Comparison of ENCODE assay signal across 8 cellular contexts in the genomic region with DNA sequence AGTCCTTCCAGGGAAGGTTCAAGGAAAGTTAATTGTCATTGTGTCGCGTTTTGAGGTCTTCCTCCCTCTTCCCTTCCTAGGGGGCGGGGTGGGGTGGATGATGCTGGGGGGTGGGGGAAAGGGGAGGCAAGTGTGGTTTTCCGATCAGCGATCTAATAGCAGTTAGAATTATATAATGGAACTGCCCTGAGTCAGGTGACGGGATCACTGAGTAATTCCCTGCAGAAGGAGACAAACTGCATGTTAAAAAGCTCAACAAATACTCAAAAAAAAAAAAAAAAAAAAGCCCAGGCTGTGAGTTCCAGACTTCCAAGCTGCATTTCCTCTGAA.
DNase-seq lines count a peak whose midpoint lies in the region; ATAC-seq, FAIRE-seq and TF ChIP-seq lines count a peak whose summit lies in the region.

No MANE protein-coding gene starts in this region.

- intact Hi-C loops in CD4-positive, alpha-beta memory T cell (cut with micrococcal nuclease), result no loop called here
- intact Hi-C loops in Panc1 (cut with micrococcal nuclease; ENCODE audit: unreplicated experiment), result no loop called here

- H3K4me1 ChIP-seq in CD4-positive, alpha-beta memory T cell (ENCODE audit: insufficient read depth, low read length), result peaks cover 11% of the 10 kb centered on the region
- H3K4me1 ChIP-seq in Panc1 (ENCODE audit: control insufficient read depth, insufficient read depth, low read length) (peaks cover 5% of the 10 kb centered on the region; the same call in 1 of the 2 replicates), parathyroid adenoma (peaks cover 10% of the 10 kb centered on the region)

- no peaks in the 10 kb centered on the region for H3K36me3 Mint-ChIP-seq in CD4-positive, alpha-beta memory T cell
- H3K36me3 Mint-ChIP-seq in endothelial cell (ENCODE audit: low read depth, unreplicated experiment), result no peaks in the 10 kb centered on the region

- POLR2A ChIA-PET in CD4-positive, alpha-beta memory T cell (lab: Charles Lee; ENCODE audit: partially characterized antibody), result no interaction called here
- POLR2A ChIA-PET in Panc1 (lab: Charles Lee), result no interaction called here

- H3K36me3 ChIP-seq in CD4-positive, alpha-beta memory T cell (ENCODE audit: insufficient read depth, low read length), result no peaks in the 10 kb centered on the region
- no peaks in the 10 kb centered on the region for H3K36me3 ChIP-seq in Panc1 (ENCODE audit: control insufficient read depth, insufficient read depth, low read length)
- H3K36me3 ChIP-seq in parathyroid adenoma (ENCODE audit: control insufficient read depth, insufficient read depth, low read length), result no peaks in the 10 kb centered on the region

- peak overlapping the region; percentile 90 for H3K4me2 ChIP-seq in parathyroid adenoma (ENCODE audit: low read length)

- H3K27me3 Mint-ChIP-seq in CD4-positive, alpha-beta memory T cell, result peaks cover 33 to 42% of the 10 kb centered on the region in 2 donors
- H3K27me3 Mint-ChIP-seq in endothelial cell (ENCODE audit: unreplicated experiment), result peaks cover 3% of the 10 kb centered on the region

- peaks cover 0 to 4% (median 0%) of the 10 kb centered on the region in 8 donors for H3K9me3 Mint-ChIP-seq in CD4-positive, alpha-beta memory T cell
- no peaks in the 10 kb centered on the region for H3K9me3 Mint-ChIP-seq in endothelial cell (ENCODE audit: unreplicated experiment)

- peak overlapping the region; percentile 84 to 92 (median 87) for H3K4me3 Mint-ChIP-seq in CD4-positive, alpha-beta memory T cell
- H3K4me3 Mint-ChIP-seq in endothelial cell (ENCODE audit: unreplicated experiment), result peak overlapping the region; percentile 89

- no peak for FAIRE-seq in GM19239 (lab: Jason Lieb, UNC)

- ATAC-seq in Panc1 (no peak), HG02571 (IDR thresholded peaks at IDR 0.05; ENCODE audit: unreplicated experiment) (no peak), HG02852 (IDR thresholded peaks at IDR 0.05; ENCODE audit: unreplicated experiment) (no peak)

- H3K4me1 Mint-ChIP-seq in CD4-positive, alpha-beta memory T cell, result peaks cover 9 to 26% (median 21%) of the 10 kb centered on the region in 4 donors
- H3K4me1 Mint-ChIP-seq in endothelial cell (ENCODE audit: unreplicated experiment), result peaks cover 55% of the 10 kb centered on the region

- TF ChIP-seq CTCF in Panc1 (IDR thresholded peaks at IDR 0.05) (no peak), endothelial cell (IDR thresholded peaks at IDR 0.05; ENCODE audit: unreplicated experiment) (no peak), parathyroid adenoma (IDR thresholded peaks at IDR 0.05) (no peak)

- H3K27ac Mint-ChIP-seq in CD4-positive, alpha-beta memory T cell, result peak overlapping the region in 2 of 7 donors; percentile 13
- H3K27ac Mint-ChIP-seq in endothelial cell (ENCODE audit: unreplicated experiment), result no peak overlapping the region

- no TSS peak for BruUV-seq in Panc1 (replicated peaks; lab: Mats Ljungman, UMichigan)

- no peak for DNase-seq in CD4-positive, alpha-beta memory T cell
- DNase-seq in Panc1 (ENCODE audit: low read depth, low spot score) (no peak), endothelial cell (ENCODE audit: low spot score) (no peak), DMS53 treated with DMSO at 0.1 percent for 48 hours (lab: John Stamatoyannopoulos, UW; ENCODE audit: unreplicated experiment) (no peak), GM19239 (ENCODE audit: insufficient read length, low spot score) (no peak)

- H2AFZ ChIP-seq in parathyroid adenoma, result peak overlapping the region; percentile 71

- in situ Hi-C loops in Panc1 (cut with HindIII; ENCODE audit: low pct_unique_long_range_greater_than_20kb, low sequenced_read_pairs), result no loop called here

- H3K4me3 ChIP-seq in CD4-positive, alpha-beta memory T cell (ENCODE audit: low read length in 2 of 2), result peak overlapping the region; percentile 14 to 53
- peak overlapping the region; percentile 35 to 63 for H3K4me3 ChIP-seq in Panc1 (ENCODE audit: low read depth in 2 of 2, low read length in 2 of 2)
- peak overlapping the region; percentile 75 for H3K4me3 ChIP-seq in parathyroid adenoma (ENCODE audit: low read depth, low read length)

- no peaks in the 10 kb centered on the region for H3K79me2 ChIP-seq in parathyroid adenoma

- CTCF ChIA-PET in CD4-positive, alpha-beta memory T cell (lab: Charles Lee; ENCODE audit: partially characterized antibody), result no interaction called here
- CTCF ChIA-PET in Panc1 (lab: Charles Lee), result interaction anchor here (0.8 kb wide), 1 partner anchor 290 kb away, joined by 3 read pairs; no protein-coding TSS in a partner anchor

- H3K27me3 ChIP-seq in CD4-positive, alpha-beta memory T cell (ENCODE audit: insufficient read depth, low read length), result peaks cover 8% of the 10 kb centered on the region
- H3K27me3 ChIP-seq in Panc1 (ENCODE audit: control insufficient read depth, insufficient read depth, low read length) (peaks cover 15% of the 10 kb centered on the region), parathyroid adenoma (ENCODE audit: control insufficient read depth, insufficient read depth, low read length) (no peaks in the 10 kb centered on the region)

- H3K9me3 ChIP-seq in CD4-positive, alpha-beta memory T cell (ENCODE audit: control insufficient read depth in 1 of 2, low read length in 2 of 2), result no peaks in the 10 kb centered on the region
- H3K9me3 ChIP-seq in Panc1 (ENCODE audit: control insufficient read depth, insufficient read depth, low read depth, low read length) (no peaks in the 10 kb centered on the region), parathyroid adenoma (ENCODE audit: control insufficient read depth, low read length) (no peaks in the 10 kb centered on the region)

- no peak overlapping the region for H3K27ac ChIP-seq in CD4-positive, alpha-beta memory T cell (ENCODE audit: low read depth, low read length)
- H3K27ac ChIP-seq in Panc1 (ENCODE audit: low read length) (no peak overlapping the region), parathyroid adenoma (no peak overlapping the region)

- no peak overlapping the region for H3K9ac ChIP-seq in parathyroid adenoma
